Comparison of ENCODE assay signal across 2 cellular contexts in genomic region chr4:2419814-2420213, GRCh38.
A peak's percentile ranks its signal among the peaks of the same experiment; 100 is the strongest.
TF ChIP-seq lines count a peak whose summit lies in the region.

No MANE protein-coding gene starts in this region.

TF ChIP-seq in K562, 482 proteins besides CTCF, POLR2A, EP300 and RAD21 (continues in another document):
- TF ChIP-seq C11orf30 (IDR thresholded peaks at IDR 0.05; ENCODE audit: low read depth): peak; percentile 65
- TF ChIP-seq FOXJ3 (CRISPR knock-in tag; IDR thresholded peaks at IDR 0.05): no peak
- 0 out of 2 replicates have a peak, but pooled peaks have one; percentile 17 for TF ChIP-seq MEF2D (tag; conservative IDR thresholded peaks at IDR 0.05; ENCODE audit: low read depth)
- TF ChIP-seq ILK (tag; IDR thresholded peaks at IDR 0.05; ENCODE audit: borderline replicate concordance, low read depth): no peak
- peak; percentile 72; the same call in 1 of the 2 replicates for TF ChIP-seq RREB1 (CRISPR knock-in tag; IDR thresholded peaks at IDR 0.05)
- no peak for TF ChIP-seq CTCFL (IDR thresholded peaks at IDR 0.05; ENCODE audit: borderline replicate concordance, insufficient read depth, low read depth, low read length, poor library complexity, severe bottlenecking)
- no peak for TF ChIP-seq E2F8 (IDR thresholded peaks at IDR 0.05; ENCODE audit: low read depth, partially characterized antibody)
- no peak for TF ChIP-seq ZC3H8 (IDR thresholded peaks at IDR 0.05)
- TF ChIP-seq, protein P1, sequence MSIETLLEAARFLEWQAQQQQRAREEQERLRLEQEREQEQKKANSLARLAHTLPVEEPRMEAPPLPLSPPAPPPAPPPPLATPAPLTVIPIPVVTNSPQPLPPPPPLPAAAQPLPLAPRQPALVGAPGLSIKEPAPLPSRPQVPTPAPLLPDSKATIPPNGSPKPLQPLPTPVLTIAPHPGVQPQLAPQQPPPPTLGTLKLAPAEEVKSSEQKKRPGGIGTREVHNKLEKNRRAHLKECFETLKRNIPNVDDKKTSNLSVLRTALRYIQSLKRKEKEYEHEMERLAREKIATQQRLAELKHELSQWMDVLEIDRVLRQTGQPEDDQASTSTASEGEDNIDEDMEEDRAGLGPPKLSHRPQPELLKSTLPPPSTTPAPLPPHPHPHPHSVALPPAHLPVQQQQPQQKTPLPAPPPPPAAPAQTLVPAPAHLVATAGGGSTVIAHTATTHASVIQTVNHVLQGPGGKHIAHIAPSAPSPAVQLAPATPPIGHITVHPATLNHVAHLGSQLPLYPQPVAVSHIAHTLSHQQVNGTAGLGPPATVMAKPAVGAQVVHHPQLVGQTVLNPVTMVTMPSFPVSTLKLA (conservative IDR thresholded peaks at IDR 0.05): peak in 1 of 2 experiments; percentile 30; a peak in 1 of 4 replicates

TF ChIP-seq in neural cell, 6 proteins besides CTCF, POLR2A, EP300 and RAD21:
- TF ChIP-seq TAF1 (IDR thresholded peaks at IDR 0.05; ENCODE audit: low read depth) (no peak), SMC3 (conservative IDR thresholded peaks at IDR 0.05; ENCODE audit: poor library complexity) (no peak), POLR2AphosphoS5 (IDR thresholded peaks at IDR 0.05) (no peak), EZH2 (IDR thresholded peaks at IDR 0.05; ENCODE audit: borderline replicate concordance, insufficient read depth, low read length, poor library complexity, severe bottlenecking) (no peak), MXI1 (conservative IDR thresholded peaks at IDR 0.05; ENCODE audit: poor library complexity, severe bottlenecking) (no peak)
- TF ChIP-seq, protein P2, sequence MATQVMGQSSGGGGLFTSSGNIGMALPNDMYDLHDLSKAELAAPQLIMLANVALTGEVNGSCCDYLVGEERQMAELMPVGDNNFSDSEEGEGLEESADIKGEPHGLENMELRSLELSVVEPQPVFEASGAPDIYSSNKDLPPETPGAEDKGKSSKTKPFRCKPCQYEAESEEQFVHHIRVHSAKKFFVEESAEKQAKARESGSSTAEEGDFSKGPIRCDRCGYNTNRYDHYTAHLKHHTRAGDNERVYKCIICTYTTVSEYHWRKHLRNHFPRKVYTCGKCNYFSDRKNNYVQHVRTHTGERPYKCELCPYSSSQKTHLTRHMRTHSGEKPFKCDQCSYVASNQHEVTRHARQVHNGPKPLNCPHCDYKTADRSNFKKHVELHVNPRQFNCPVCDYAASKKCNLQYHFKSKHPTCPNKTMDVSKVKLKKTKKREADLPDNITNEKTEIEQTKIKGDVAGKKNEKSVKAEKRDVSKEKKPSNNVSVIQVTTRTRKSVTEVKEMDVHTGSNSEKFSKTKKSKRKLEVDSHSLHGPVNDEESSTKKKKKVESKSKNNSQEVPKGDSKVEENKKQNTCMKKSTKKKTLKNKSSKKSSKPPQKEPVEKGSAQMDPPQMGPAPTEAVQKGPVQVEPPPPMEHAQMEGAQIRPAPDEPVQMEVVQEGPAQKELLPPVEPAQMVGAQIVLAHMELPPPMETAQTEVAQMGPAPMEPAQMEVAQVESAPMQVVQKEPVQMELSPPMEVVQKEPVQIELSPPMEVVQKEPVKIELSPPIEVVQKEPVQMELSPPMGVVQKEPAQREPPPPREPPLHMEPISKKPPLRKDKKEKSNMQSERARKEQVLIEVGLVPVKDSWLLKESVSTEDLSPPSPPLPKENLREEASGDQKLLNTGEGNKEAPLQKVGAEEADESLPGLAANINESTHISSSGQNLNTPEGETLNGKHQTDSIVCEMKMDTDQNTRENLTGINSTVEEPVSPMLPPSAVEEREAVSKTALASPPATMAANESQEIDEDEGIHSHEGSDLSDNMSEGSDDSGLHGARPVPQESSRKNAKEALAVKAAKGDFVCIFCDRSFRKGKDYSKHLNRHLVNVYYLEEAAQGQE (IDR thresholded peaks at IDR 0.05; ENCODE audit: borderline replicate concordance): no peak
